ENCODE assay signal across 26 cellular contexts in the genomic region with DNA sequence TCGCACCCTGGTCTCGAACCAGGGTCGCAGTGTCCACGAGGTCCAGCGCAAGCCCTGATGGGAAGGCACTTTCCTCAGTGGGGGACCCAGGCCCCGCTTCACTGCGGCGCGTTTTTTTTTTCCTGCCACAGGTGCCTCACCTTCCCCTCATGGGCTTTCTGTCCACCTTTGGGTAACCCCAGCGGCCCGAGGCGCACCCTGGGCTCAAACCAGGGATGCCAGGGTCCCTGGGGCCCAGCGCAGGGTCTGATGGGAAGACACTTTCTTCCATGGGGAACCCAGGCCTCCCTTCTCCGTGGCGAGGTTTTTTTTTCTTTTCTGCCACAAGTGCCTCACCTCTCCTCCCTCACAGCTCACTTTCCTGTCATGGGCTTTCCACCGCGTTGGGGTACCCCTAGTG.
"Had no signal": no experiment of that assay in that cellular context is flagged by ENCODE, and none has a peak within 500 bp of the region (broad histone marks: within the 10 kb centered on the region; RNA-seq: fewer than 3 reads in every experiment).

No MANE protein-coding gene starts in this region.

- H3K27ac Mint-ChIP-seq: mesothelial cell of epicardium; naive B cell; natural killer cell treated with Interleukin-12 subunit alpha and Interleukin-12 subunit beta and Interleukin-15 and Interleukin-18, amount 100 ng/mL, for 72 hours; stimulated activated effector memory CD8-positive, alpha-beta T cell treated with anti-CD3 and anti-CD28 coated beads, Interleukin-12 subunit alpha, Interleukin-12 subunit beta, amount 100 ng/mL, for 72 hours had no signal

- H3K9me3 ChIP-seq: esophagus muscularis mucosa, gastroesophageal sphincter, heart left ventricle, neutrophil, ovary, psoas muscle had no signal

- H3K27ac ChIP-seq: coronary artery, esophagus muscularis mucosa, foreskin keratinocyte, gastroesophageal sphincter, heart left ventricle, hepatocyte, left lung, neutrophil, ovary, psoas muscle, sigmoid colon, suprapubic skin had no signal

- H3K36me3 Mint-ChIP-seq: mesothelial cell of epicardium; naive B cell; stimulated activated effector memory CD8-positive, alpha-beta T cell treated with anti-CD3 and anti-CD28 coated beads, Interleukin-12 subunit alpha, Interleukin-12 subunit beta, amount 100 ng/mL, for 72 hours had no signal

- H3K4me3 ChIP-seq: coronary artery, hepatocyte, mucosa of descending colon, ovary, suprapubic skin had no signal

- ATAC-seq: foreskin keratinocyte; gastroesophageal sphincter; heart left ventricle; left cardiac atrium; left lung; mucosa of descending colon; natural killer cell treated with Interleukin-12 subunit alpha and Interleukin-12 subunit beta and Interleukin-15 and Interleukin-18, amount 100 ng/mL, for 72 hours; psoas muscle; stimulated activated effector memory CD8-positive, alpha-beta T cell treated with anti-CD3 and anti-CD28 coated beads, Interleukin-12 subunit alpha, Interleukin-12 subunit beta, amount 100 ng/mL, for 72 hours had no signal

- H3K27me3 Mint-ChIP-seq: naive B cell; natural killer cell treated with Interleukin-12 subunit alpha and Interleukin-12 subunit beta and Interleukin-15 and Interleukin-18, amount 100 ng/mL, for 72 hours had no signal

- H3K27me3 ChIP-seq: esophagus muscularis mucosa, foreskin keratinocyte, gastroesophageal sphincter, heart left ventricle, hepatocyte, left lung, neutrophil, ovary, sigmoid colon, suprapubic skin had no signal

- H3K4me1 ChIP-seq: foreskin keratinocyte, gastroesophageal sphincter, heart left ventricle, left lung, psoas muscle, sigmoid colon, suprapubic skin had no signal

- H3K4me1 Mint-ChIP-seq: mesothelial cell of epicardium; naive B cell; neural crest cell; stimulated activated effector memory CD8-positive, alpha-beta T cell treated with anti-CD3 and anti-CD28 coated beads, Interleukin-12 subunit alpha, Interleukin-12 subunit beta, amount 100 ng/mL, for 72 hours had no signal

- H3K36me3 ChIP-seq: esophagus muscularis mucosa, gastroesophageal sphincter, heart left ventricle, left lung, neutrophil, ovary, sigmoid colon, suprapubic skin had no signal

- H3K4me3 Mint-ChIP-seq: mesothelial cell of epicardium; natural killer cell treated with Interleukin-12 subunit alpha and Interleukin-12 subunit beta and Interleukin-15 and Interleukin-18, amount 100 ng/mL, for 72 hours; neural crest cell; stimulated activated effector memory CD8-positive, alpha-beta T cell treated with anti-CD3 and anti-CD28 coated beads, Interleukin-12 subunit alpha, Interleukin-12 subunit beta, amount 100 ng/mL, for 72 hours had no signal

- DNase-seq: dermis blood vessel endothelial cell; effector memory CD4-positive, alpha-beta T cell; foreskin keratinocyte; left cardiac atrium; mesenchymal stem cell; mucosa of descending colon; naive B cell; ovary; psoas muscle; sigmoid colon; stimulated activated CD4-positive, alpha-beta T cell treated with anti-CD3 and anti-CD28 coated beads, Interleukin-2, amount 100 ng/mL, for 24 hours; stimulated activated CD4-positive, alpha-beta T cell treated with anti-CD3 and anti-CD28 coated beads, Interleukin-4, amount 100 ng/mL, for 24 hours; stimulated activated naive CD4-positive, alpha-beta T cell treated with Interleukin-2 at 50 U/mL for 16 hours; trophoblast cell had no signal
